ENCODE assay signal across 8 cellular contexts in genomic region chr22:39528681-39529486, GRCh38. TPM values are rescaled to one million over a fixed set of nuclear protein-coding genes. Genes with fewer than 3 reads are reported as not detected.
DNase-seq lines count a peak whose midpoint lies in the region; ATAC-seq, FAIRE-seq and TF ChIP-seq lines count a peak whose summit lies in the region.

No MANE protein-coding gene starts in this region.

- H3K79me2 ChIP-seq in K562 (ENCODE audit: control insufficient read depth, insufficient read depth, low read length), result peaks cover 57% of the 10 kb centered on the region

- H3K4me1 Mint-ChIP-seq in HFFc6 (ENCODE audit: low read depth), result peaks cover 65% of the 10 kb centered on the region

- peaks cover 24% of the 10 kb centered on the region for H3K36me3 Mint-ChIP-seq in HFFc6 (ENCODE audit: low read depth)

- POLR2A ChIA-PET in K562 (lab: Yijun Ruan, JAX), result interaction anchor here (0.6 to 4.2 kb wide), 15 partner anchors 8 to 907 kb away, joined by 3 to 42 read pairs (median 3); partner anchors contain the start of genes ATF4 and RPL3

- H2AFZ ChIP-seq in K562 (ENCODE audit: low read depth, low read length), result no peak overlapping the region

- no peaks in the 10 kb centered on the region for H3K27me3 ChIP-seq in K562 (ENCODE audit: control insufficient read depth in 2 of 2, insufficient read depth in 2 of 2, low read length in 2 of 2)

- peaks cover 25 to 52% of the 10 kb centered on the region in 2 experiments; a peak in 4 of 5 replicates for H3K4me1 ChIP-seq in K562 (replicated peaks in 1 of 2; ENCODE audit: control insufficient read depth in 2 of 2, insufficient read depth in 2 of 2, low read length in 2 of 2)

- BruUV-seq in K562 (replicated peaks; lab: Mats Ljungman, UMichigan), result no TSS peak

- H3K9me3 ChIP-seq in K562 (replicated peaks; ENCODE audit: control insufficient read depth, insufficient read depth, low read depth, low read length), result no peaks in the 10 kb centered on the region

- H3K27ac ChIP-seq in K562 (ENCODE audit: extremely low read depth, low read depth, low read length), result no peak overlapping the region

- peak overlapping the region; percentile 62 for H3K27ac Mint-ChIP-seq in HFFc6

- DNase-seq in COLO829 (ENCODE audit: low spot score) (peak; percentile 91), HFFc6 (peak; percentile 87), NCI-H2107 treated with DMSO at 0.1 percent for 48 hours (lab: John Stamatoyannopoulos, UW; ENCODE audit: unreplicated experiment) (peak; percentile 77), UCSD-AML1 (lab: John Stamatoyannopoulos, UW; ENCODE audit: unreplicated experiment) (peak; percentile 90), K562 (ENCODE audit: extremely low read depth in 1 of 4, low spot score in 3 of 4) (peak; percentile 49 to 89 (median 66)), hypothalamus (lab: John Stamatoyannopoulos, UW) (peak in 50 of 51 donors; percentile 30 to 94 (median 82)), skeletal muscle cell (ENCODE audit: low read depth) (peak; percentile 74)

- WGBS in K562 (ENCODE audit: insufficient coverage, low coverage, missing lambda C conversion rate), result 57% methylated on average over 21 of the region's 32 CpGs

- peak; percentile 92 to 96 for TF ChIP-seq RAD21 in K562 (CRISPR knock-in tag; conservative IDR thresholded peaks at IDR 0.05 in 1 of 2, IDR thresholded peaks at IDR 0.05 in 1 of 2)

- peak; percentile 24; the same call in 1 of the 2 replicates for TF ChIP-seq EP300 in K562 (IDR thresholded peaks at IDR 0.05; ENCODE audit: low read length)

- intact Hi-C loops in K562 (cut with micrococcal nuclease), result loop anchor here (10.0 kb wide), 1 partner anchor 354 kb away; no protein-coding TSS in a partner anchor

- in situ Hi-C loops in K562 (cut with MboI), result no loop called here

- peak overlapping the region in 1 of 2 experiments; percentile 72; a peak in 2 of 4 replicates for H3K9ac ChIP-seq in K562 (ENCODE audit: insufficient read depth in 1 of 2, low read depth in 2 of 2, low read length in 2 of 2)

- no peaks in the 10 kb centered on the region for H3K9me3 Mint-ChIP-seq in HFFc6

- CTCF ChIA-PET in K562 (lab: Yijun Ruan, JAX; ENCODE audit: low intra/inter-chr PET ratio), result interaction anchor here (0.6 to 2.1 kb wide), 6 partner anchors 33 to 778 kb away, joined by 3 to 18 read pairs (median 4); no protein-coding TSS in a partner anchor

- H3K4me2 ChIP-seq in K562 (ENCODE audit: insufficient read depth, low read length), result peak overlapping the region; percentile 54

- peak; percentile 96 for TF ChIP-seq CTCF in HFFc6 (IDR thresholded peaks at IDR 0.05)
- TF ChIP-seq CTCF in K562 (IDR thresholded peaks at IDR 0.05 in 2 of 3, conservative IDR thresholded peaks at IDR 0.05 in 1 of 3; ENCODE audit: insufficient read depth in 2 of 3, low read depth in 1 of 3, low read length in 3 of 3), result peak; percentile 93 to 97 (median 93)

- no peaks in the 10 kb centered on the region for H3K9me1 ChIP-seq in K562 (ENCODE audit: control insufficient read depth, insufficient read depth, low read length)

- H3K36me3 ChIP-seq in K562 (ENCODE audit: control insufficient read depth, insufficient read depth, low read length), result peaks cover 57% of the 10 kb centered on the region

- TF ChIP-seq POLR2A in K562 (conservative IDR thresholded peaks at IDR 0.05), result 0 out of 2 replicates have a peak, but pooled peaks have one; percentile 11

- H3K4me3 Mint-ChIP-seq in HFFc6, result peak overlapping the region; percentile 28; the same call in 1 of the 2 replicates

- ATAC-seq in K562 (peak; percentile 51), HG02884 (IDR thresholded peaks at IDR 0.05; ENCODE audit: unreplicated experiment) (no peak)

- peak; percentile 74 for FAIRE-seq in K562 (lab: Jason Lieb, UNC)

- H4K20me1 ChIP-seq in K562 (replicated peaks; ENCODE audit: control insufficient read depth, insufficient read depth, low read length), result peaks cover 7% of the 10 kb centered on the region

- H3K4me3 ChIP-seq in K562 (no peak overlapping the region; the same call in 1 of the 2 replicates), skeletal muscle cell (ENCODE audit: low read depth, low read length) (no peak overlapping the region)

- peaks cover 21% of the 10 kb centered on the region for H3K27me3 Mint-ChIP-seq in HFFc6 (ENCODE audit: insufficient read depth)

RNA-seq across cellular contexts. Expression of gene RPS19BP1, which starts 3.7 kb away (rescaled TPM):
- total RNA-seq in HFFc6 (2021; fragmentation: NEBNext Ultra II Directional; extraction: Animal tissue kit (Norgen Biotek cat#: 25700)), result 10 to 100 TPM; 60.5 to 85.5 (median 75.9) TPM
- 27.9 and 59.9 TPM in 2 replicates for total RNA-seq in K562 (2011; cell fraction: chromatin; rRNA removed; ENCODE audit: low replicate concordance)
- total RNA-seq in K562 (2011; cell fraction: nucleolus; rRNA removed), result 57.2 and 59.7 TPM in 2 replicates
- 42.7 and 46.9 TPM in 2 replicates for total RNA-seq in K562 (2011; cell fraction: nucleoplasm; rRNA removed)
- 223 and 264 TPM in 2 replicates for total RNA-seq in K562 (2014; rRNA removed)
- 33.0 and 44.9 TPM in 2 replicates for total RNA-seq in K562 (2014; rRNA removed; fragmentation: Illumina TruSeq; extraction: Trizol)
- 84.3 and 93.3 TPM in 2 replicates for total RNA-seq in K562 (2015; rRNA removed; fragmentation: Illumina TruSeq; extraction: Trizol)
- 109 and 110 TPM in 2 replicates for total RNA-seq in K562 (2021)
- polyA plus RNA-seq in K562 (2011; rRNA removed), result 75.6 and 90.4 TPM in 2 replicates
- 89.9 and 177 TPM in 2 replicates for polyA plus RNA-seq in K562 (2011; cell fraction: cytosol; rRNA removed)
- polyA plus RNA-seq in K562 (2011; cell fraction: nucleus; rRNA removed), result 53.3 and 77.5 TPM in 2 replicates
- 85.4 and 89.3 TPM in 2 replicates for polyA plus RNA-seq in K562 (2012)
- polyA plus RNA-seq in K562 (2014; fragmentation: Illumina TruSeq; extraction: Trizol), result 29.0 and 64.7 TPM in 2 replicates
- polyA plus RNA-seq in K562 (2014; fragmentation: Nextera tagmentation; extraction: Ambion mirVana), result 1 to 10 TPM; 3.0 to 8.2 TPM
- polyA plus RNA-seq in K562 (2014; rRNA removed), result 216 and 229 TPM in 2 replicates
- 12.0 and 12.6 TPM in 2 replicates for polyA minus RNA-seq in K562 (2011; rRNA and poly(A)+ RNA removed)
- 14.5 and 18.6 TPM in 2 replicates for polyA minus RNA-seq in K562 (2011; cell fraction: cytosol; rRNA and poly(A)+ RNA removed)
- 16.3 and 27.0 TPM in 2 replicates for polyA minus RNA-seq in K562 (2011; cell fraction: nucleus; rRNA and poly(A)+ RNA removed)

RNA-seq across cellular contexts. Expression of gene ATF4, which starts 8.5 kb away (rescaled TPM):
- 100 to 1,000 TPM; 227 to 271 (median 249) TPM for total RNA-seq in HFFc6 (2021; fragmentation: NEBNext Ultra II Directional; extraction: Animal tissue kit (Norgen Biotek cat#: 25700))
- 183 and 296 TPM in 2 replicates for total RNA-seq in K562 (2011; cell fraction: chromatin; rRNA removed; ENCODE audit: low replicate concordance)
- 255 and 271 TPM in 2 replicates for total RNA-seq in K562 (2011; cell fraction: nucleolus; rRNA removed)
- total RNA-seq in K562 (2011; cell fraction: nucleoplasm; rRNA removed), result 227 and 246 TPM in 2 replicates
- total RNA-seq in K562 (2014; rRNA removed), result 311 and 355 TPM in 2 replicates
- total RNA-seq in K562 (2014; rRNA removed; fragmentation: Illumina TruSeq; extraction: Trizol), result 320 and 405 TPM in 2 replicates
- 153 and 156 TPM in 2 replicates for total RNA-seq in K562 (2015; rRNA removed; fragmentation: Illumina TruSeq; extraction: Trizol)
- total RNA-seq in K562 (2021), result 308 and 361 TPM in 2 replicates
- polyA plus RNA-seq in K562 (2011; rRNA removed), result 669 and 756 TPM in 2 replicates
- polyA plus RNA-seq in K562 (2011; cell fraction: cytosol; rRNA removed), result 757 and 998 TPM in 2 replicates
- polyA plus RNA-seq in K562 (2011; cell fraction: nucleus; rRNA removed), result 651 and 768 TPM in 2 replicates
- polyA plus RNA-seq in K562 (2012), result 264 and 832 TPM in 2 replicates
- 528 and 598 TPM in 2 replicates for polyA plus RNA-seq in K562 (2014; fragmentation: Illumina TruSeq; extraction: Trizol)
- 100 to 1,000 TPM in 1 of 2 experiments, 10 to 100 TPM in 1; 93.1 to 125 TPM for polyA plus RNA-seq in K562 (2014; fragmentation: Nextera tagmentation; extraction: Ambion mirVana)
- polyA plus RNA-seq in K562 (2014; rRNA removed), result 638 and 723 TPM in 2 replicates
- 190 and 217 TPM in 2 replicates for polyA minus RNA-seq in K562 (2011; rRNA and poly(A)+ RNA removed)
- 89.9 and 115 TPM in 2 replicates for polyA minus RNA-seq in K562 (2011; cell fraction: cytosol; rRNA and poly(A)+ RNA removed)
- polyA minus RNA-seq in K562 (2011; cell fraction: nucleus; rRNA and poly(A)+ RNA removed), result 99.2 and 197 TPM in 2 replicates

RNA-seq across cellular contexts. Expression of gene MIEF1, which starts 26.8 kb away (rescaled TPM):
- 10 to 100 TPM; 26.4 to 32.8 (median 28.7) TPM for total RNA-seq in HFFc6 (2021; fragmentation: NEBNext Ultra II Directional; extraction: Animal tissue kit (Norgen Biotek cat#: 25700))
- total RNA-seq in K562 (2011; cell fraction: chromatin; rRNA removed; ENCODE audit: low replicate concordance), result 31.0 and 48.3 TPM in 2 replicates
- total RNA-seq in K562 (2011; cell fraction: nucleolus; rRNA removed), result 30.9 and 36.7 TPM in 2 replicates
- 33.9 and 34.4 TPM in 2 replicates for total RNA-seq in K562 (2011; cell fraction: nucleoplasm; rRNA removed)
- total RNA-seq in K562 (2014; rRNA removed), result 25.5 and 28.3 TPM in 2 replicates
- total RNA-seq in K562 (2014; rRNA removed; fragmentation: Illumina TruSeq; extraction: Trizol), result 28.6 and 29.0 TPM in 2 replicates
- 26.8 and 27.1 TPM in 2 replicates for total RNA-seq in K562 (2015; rRNA removed; fragmentation: Illumina TruSeq; extraction: Trizol)
- total RNA-seq in K562 (2021), result 51.8 and 54.3 TPM in 2 replicates
- 20.0 and 21.7 TPM in 2 replicates for polyA plus RNA-seq in K562 (2011; rRNA removed)
- 23.2 and 29.6 TPM in 2 replicates for polyA plus RNA-seq in K562 (2011; cell fraction: cytosol; rRNA removed)
- 13.3 and 18.3 TPM in 2 replicates for polyA plus RNA-seq in K562 (2011; cell fraction: nucleus; rRNA removed)
- polyA plus RNA-seq in K562 (2012), result 23.3 and 33.4 TPM in 2 replicates
- polyA plus RNA-seq in K562 (2014; fragmentation: Illumina TruSeq; extraction: Trizol), result 37.7 and 40.8 TPM in 2 replicates
- 10 to 100 TPM; 10.9 to 13.1 TPM for polyA plus RNA-seq in K562 (2014; fragmentation: Nextera tagmentation; extraction: Ambion mirVana)
- polyA plus RNA-seq in K562 (2014; rRNA removed), result 23.6 and 29.1 TPM in 2 replicates
- 31.6 and 37.3 TPM in 2 replicates for polyA minus RNA-seq in K562 (2011; rRNA and poly(A)+ RNA removed)
- 23.3 and 24.0 TPM in 2 replicates for polyA minus RNA-seq in K562 (2011; cell fraction: cytosol; rRNA and poly(A)+ RNA removed)
- 13.6 and 15.8 TPM in 2 replicates for polyA minus RNA-seq in K562 (2011; cell fraction: nucleus; rRNA and poly(A)+ RNA removed)

RNA-seq across cellular contexts. Expression of gene CACNA1I, which starts 41.7 kb away (rescaled TPM):
- not detected for total RNA-seq in HFFc6 (2021; fragmentation: NEBNext Ultra II Directional; extraction: Animal tissue kit (Norgen Biotek cat#: 25700))
- total RNA-seq in K562 (2011; cell fraction: chromatin; rRNA removed; ENCODE audit: low replicate concordance), result 3.5 and 12.7 TPM in 2 replicates
- 3.9 and 6.0 TPM in 2 replicates for total RNA-seq in K562 (2011; cell fraction: nucleolus; rRNA removed)
- 3.4 and 3.6 TPM in 2 replicates for total RNA-seq in K562 (2011; cell fraction: nucleoplasm; rRNA removed)
- total RNA-seq in K562 (2014; rRNA removed), result 0.24 and 0.32 TPM in 2 replicates
- total RNA-seq in K562 (2014; rRNA removed; fragmentation: Illumina TruSeq; extraction: Trizol), result 0.06 and 0.07 TPM in 2 replicates
- total RNA-seq in K562 (2015; rRNA removed; fragmentation: Illumina TruSeq; extraction: Trizol), result 0.11 TPM in 2 replicates
- 0.45 and 0.78 TPM in 2 replicates for total RNA-seq in K562 (2021)
- polyA plus RNA-seq in K562 (2011; rRNA removed), result 0.22 and 0.79 TPM in 2 replicates
- polyA plus RNA-seq in K562 (2011; cell fraction: cytosol; rRNA removed), result 0.13 and 1.0 TPM in 2 replicates
- 1.9 and 12.3 TPM in 2 replicates for polyA plus RNA-seq in K562 (2011; cell fraction: nucleus; rRNA removed)
- 0.56 and 0.90 TPM in 2 replicates for polyA plus RNA-seq in K562 (2012)
- polyA plus RNA-seq in K562 (2014; fragmentation: Illumina TruSeq; extraction: Trizol), result 0.30 and 0.31 TPM in 2 replicates
- under 1 TPM in 1 of 2 experiments, not detected in 1; 0.01 TPM for polyA plus RNA-seq in K562 (2014; fragmentation: Nextera tagmentation; extraction: Ambion mirVana)
- polyA plus RNA-seq in K562 (2014; rRNA removed), result 0.31 and 0.41 TPM in 2 replicates
- 0.09 and 0.74 TPM in 2 replicates for polyA minus RNA-seq in K562 (2011; rRNA and poly(A)+ RNA removed)
- 0.27 and 1.0 TPM in 2 replicates for polyA minus RNA-seq in K562 (2011; cell fraction: cytosol; rRNA and poly(A)+ RNA removed)
- polyA minus RNA-seq in K562 (2011; cell fraction: nucleus; rRNA and poly(A)+ RNA removed), result 0.56 and 2.4 TPM in 2 replicates
